In the genomic region with DNA sequence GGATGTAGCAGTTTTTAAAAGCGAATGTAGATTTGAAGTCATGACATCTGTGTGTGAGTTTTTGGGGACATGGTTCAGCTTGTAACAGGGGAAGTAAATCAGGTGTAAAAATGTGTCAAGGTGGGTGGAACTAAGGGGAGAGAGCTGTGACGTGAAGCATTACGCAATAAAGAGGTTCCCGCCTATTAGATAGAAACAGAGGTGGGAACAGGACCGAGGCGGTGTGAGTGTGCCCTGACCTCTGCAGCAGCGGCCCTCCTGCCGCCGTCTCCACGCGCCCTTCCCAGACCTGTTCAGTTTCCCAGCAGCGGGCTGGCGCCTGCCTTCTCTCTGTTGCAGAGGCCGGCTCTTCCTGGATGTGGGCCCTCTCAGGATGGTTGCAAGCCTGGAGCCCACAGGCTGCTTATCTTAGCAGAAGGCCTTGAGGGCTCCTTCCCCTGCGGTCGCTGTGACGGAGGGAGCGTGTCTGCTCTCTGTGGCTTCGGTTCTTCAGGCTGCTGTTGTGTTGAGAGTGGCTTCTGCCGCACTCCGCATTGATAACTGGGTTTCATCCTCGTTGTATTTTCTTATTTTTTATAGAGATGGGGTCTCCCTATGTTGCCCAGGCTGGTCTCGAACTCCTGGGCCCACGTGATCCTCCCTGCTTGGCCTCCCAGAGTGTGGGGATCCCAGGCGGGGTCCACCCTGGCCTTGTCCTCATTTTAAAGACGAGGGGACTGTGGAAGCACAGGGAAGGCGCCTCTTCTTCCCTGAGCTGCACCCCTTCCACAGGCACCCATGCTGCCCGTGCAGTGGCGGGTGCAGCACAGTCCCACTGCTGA, we compare ENCODE assay signal across 1 cellular context.
TF ChIP-seq lines count a peak whose summit lies in the region.

No MANE protein-coding gene starts in this region.

TF ChIP-seq in K562, 482 proteins besides CTCF, POLR2A, EP300 and RAD21 (continued from another document and continues in another):
- TF ChIP-seq, protein P1, sequence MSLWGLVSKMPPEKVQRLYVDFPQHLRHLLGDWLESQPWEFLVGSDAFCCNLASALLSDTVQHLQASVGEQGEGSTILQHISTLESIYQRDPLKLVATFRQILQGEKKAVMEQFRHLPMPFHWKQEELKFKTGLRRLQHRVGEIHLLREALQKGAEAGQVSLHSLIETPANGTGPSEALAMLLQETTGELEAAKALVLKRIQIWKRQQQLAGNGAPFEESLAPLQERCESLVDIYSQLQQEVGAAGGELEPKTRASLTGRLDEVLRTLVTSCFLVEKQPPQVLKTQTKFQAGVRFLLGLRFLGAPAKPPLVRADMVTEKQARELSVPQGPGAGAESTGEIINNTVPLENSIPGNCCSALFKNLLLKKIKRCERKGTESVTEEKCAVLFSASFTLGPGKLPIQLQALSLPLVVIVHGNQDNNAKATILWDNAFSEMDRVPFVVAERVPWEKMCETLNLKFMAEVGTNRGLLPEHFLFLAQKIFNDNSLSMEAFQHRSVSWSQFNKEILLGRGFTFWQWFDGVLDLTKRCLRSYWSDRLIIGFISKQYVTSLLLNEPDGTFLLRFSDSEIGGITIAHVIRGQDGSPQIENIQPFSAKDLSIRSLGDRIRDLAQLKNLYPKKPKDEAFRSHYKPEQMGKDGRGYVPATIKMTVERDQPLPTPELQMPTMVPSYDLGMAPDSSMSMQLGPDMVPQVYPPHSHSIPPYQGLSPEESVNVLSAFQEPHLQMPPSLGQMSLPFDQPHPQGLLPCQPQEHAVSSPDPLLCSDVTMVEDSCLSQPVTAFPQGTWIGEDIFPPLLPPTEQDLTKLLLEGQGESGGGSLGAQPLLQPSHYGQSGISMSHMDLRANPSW (CRISPR knock-in tag; IDR thresholded peaks at IDR 0.05): no peak
- TF ChIP-seq CEBPB (tag; IDR thresholded peaks at IDR 0.05): peak; percentile 100
- TF ChIP-seq ZNF511 (CRISPR knock-in tag; IDR thresholded peaks at IDR 0.05): no peak
- no peak for TF ChIP-seq STAT5B (CRISPR knock-in tag; IDR thresholded peaks at IDR 0.05)
- TF ChIP-seq, protein P2, sequence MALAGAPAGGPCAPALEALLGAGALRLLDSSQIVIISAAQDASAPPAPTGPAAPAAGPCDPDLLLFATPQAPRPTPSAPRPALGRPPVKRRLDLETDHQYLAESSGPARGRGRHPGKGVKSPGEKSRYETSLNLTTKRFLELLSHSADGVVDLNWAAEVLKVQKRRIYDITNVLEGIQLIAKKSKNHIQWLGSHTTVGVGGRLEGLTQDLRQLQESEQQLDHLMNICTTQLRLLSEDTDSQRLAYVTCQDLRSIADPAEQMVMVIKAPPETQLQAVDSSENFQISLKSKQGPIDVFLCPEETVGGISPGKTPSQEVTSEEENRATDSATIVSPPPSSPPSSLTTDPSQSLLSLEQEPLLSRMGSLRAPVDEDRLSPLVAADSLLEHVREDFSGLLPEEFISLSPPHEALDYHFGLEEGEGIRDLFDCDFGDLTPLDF (CRISPR knock-in tag; IDR thresholded peaks at IDR 0.05): 0 out of 2 replicates have a peak, but pooled peaks have one; percentile 26
- TF ChIP-seq ZBTB2 (IDR thresholded peaks at IDR 0.05): peak; percentile 58; the same call in 1 of the 2 replicates
- TF ChIP-seq, protein P3, sequence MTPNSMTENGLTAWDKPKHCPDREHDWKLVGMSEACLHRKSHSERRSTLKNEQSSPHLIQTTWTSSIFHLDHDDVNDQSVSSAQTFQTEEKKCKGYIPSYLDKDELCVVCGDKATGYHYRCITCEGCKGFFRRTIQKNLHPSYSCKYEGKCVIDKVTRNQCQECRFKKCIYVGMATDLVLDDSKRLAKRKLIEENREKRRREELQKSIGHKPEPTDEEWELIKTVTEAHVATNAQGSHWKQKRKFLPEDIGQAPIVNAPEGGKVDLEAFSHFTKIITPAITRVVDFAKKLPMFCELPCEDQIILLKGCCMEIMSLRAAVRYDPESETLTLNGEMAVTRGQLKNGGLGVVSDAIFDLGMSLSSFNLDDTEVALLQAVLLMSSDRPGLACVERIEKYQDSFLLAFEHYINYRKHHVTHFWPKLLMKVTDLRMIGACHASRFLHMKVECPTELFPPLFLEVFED (CRISPR knock-in tag; conservative IDR thresholded peaks at IDR 0.05): peak; percentile 49; the same call in 1 of the 2 replicates
- no peak for TF ChIP-seq SAP30 (IDR thresholded peaks at IDR 0.05; ENCODE audit: borderline replicate concordance, insufficient read depth, low read depth, low read length, poor library complexity, severe bottlenecking)
- TF ChIP-seq HLTF (IDR thresholded peaks at IDR 0.05): no peak
- TF ChIP-seq, protein P4, sequence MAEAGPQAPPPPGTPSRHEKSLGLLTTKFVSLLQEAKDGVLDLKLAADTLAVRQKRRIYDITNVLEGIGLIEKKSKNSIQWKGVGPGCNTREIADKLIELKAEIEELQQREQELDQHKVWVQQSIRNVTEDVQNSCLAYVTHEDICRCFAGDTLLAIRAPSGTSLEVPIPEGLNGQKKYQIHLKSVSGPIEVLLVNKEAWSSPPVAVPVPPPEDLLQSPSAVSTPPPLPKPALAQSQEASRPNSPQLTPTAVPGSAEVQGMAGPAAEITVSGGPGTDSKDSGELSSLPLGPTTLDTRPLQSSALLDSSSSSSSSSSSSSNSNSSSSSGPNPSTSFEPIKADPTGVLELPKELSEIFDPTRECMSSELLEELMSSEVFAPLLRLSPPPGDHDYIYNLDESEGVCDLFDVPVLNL (CRISPR knock-in tag; IDR thresholded peaks at IDR 0.05; ENCODE audit: low read depth): no peak
- no peak for TF ChIP-seq ZNF444 (CRISPR knock-in tag; IDR thresholded peaks at IDR 0.05)
- peak; percentile 35; the same call in 1 of the 2 replicates for TF ChIP-seq NR2C2 (CRISPR knock-in tag; IDR thresholded peaks at IDR 0.05)
- no peak for TF ChIP-seq NR2C2 (tag; IDR thresholded peaks at IDR 0.05)
- no peak for TF ChIP-seq CC2D1A (IDR thresholded peaks at IDR 0.05)
- TF ChIP-seq, protein P5, sequence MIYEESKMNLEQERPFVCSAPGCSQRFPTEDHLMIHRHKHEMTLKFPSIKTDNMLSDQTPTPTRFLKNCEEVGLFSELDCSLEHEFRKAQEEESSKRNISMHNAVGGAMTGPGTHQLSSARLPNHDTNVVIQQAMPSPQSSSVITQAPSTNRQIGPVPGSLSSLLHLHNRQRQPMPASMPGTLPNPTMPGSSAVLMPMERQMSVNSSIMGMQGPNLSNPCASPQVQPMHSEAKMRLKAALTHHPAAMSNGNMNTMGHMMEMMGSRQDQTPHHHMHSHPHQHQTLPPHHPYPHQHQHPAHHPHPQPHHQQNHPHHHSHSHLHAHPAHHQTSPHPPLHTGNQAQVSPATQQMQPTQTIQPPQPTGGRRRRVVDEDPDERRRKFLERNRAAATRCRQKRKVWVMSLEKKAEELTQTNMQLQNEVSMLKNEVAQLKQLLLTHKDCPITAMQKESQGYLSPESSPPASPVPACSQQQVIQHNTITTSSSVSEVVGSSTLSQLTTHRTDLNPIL (CRISPR knock-in tag; IDR thresholded peaks at IDR 0.05): no peak
- TF ChIP-seq HSF4 (CRISPR knock-in tag; IDR thresholded peaks at IDR 0.05; ENCODE audit: borderline replicate concordance): peak; percentile 66; the same call in 1 of the 2 replicates
- TF ChIP-seq NELFE (IDR thresholded peaks at IDR 0.05; ENCODE audit: insufficient read depth, insufficient read length): no peak
- no peak for TF ChIP-seq TCF15 (CRISPR knock-in tag; IDR thresholded peaks at IDR 0.05)
- TF ChIP-seq NONO (IDR thresholded peaks at IDR 0.05; ENCODE audit: low read depth in 2 of 2, low read length in 1 of 2): peak in 1 of 2 experiments; percentile 65; a peak in 1 of 4 replicates
- 0 out of 2 replicates have a peak, but pooled peaks have one; percentile 41 for TF ChIP-seq BACH1 (tag; IDR thresholded peaks at IDR 0.05)
- no peak for TF ChIP-seq ILF3 (IDR thresholded peaks at IDR 0.05; ENCODE audit: borderline replicate concordance)
- peak; percentile 33 for TF ChIP-seq CHD1 (IDR thresholded peaks at IDR 0.05; ENCODE audit: low read length)
- TF ChIP-seq ZNF79 (CRISPR knock-in tag; IDR thresholded peaks at IDR 0.05; ENCODE audit: low read depth): no peak
- no peak for TF ChIP-seq IRF2 (CRISPR knock-in tag; IDR thresholded peaks at IDR 0.05)
- no peak for TF ChIP-seq ZNF165 (CRISPR knock-in tag; IDR thresholded peaks at IDR 0.05; ENCODE audit: borderline replicate concordance)
- TF ChIP-seq TAF1 (IDR thresholded peaks at IDR 0.05; ENCODE audit: control insufficient read depth, extremely low read depth, insufficient read depth, low read length, severe bottlenecking): peak; percentile 38
- peak; percentile 6 for TF ChIP-seq POU5F1 (IDR thresholded peaks at IDR 0.05; ENCODE audit: borderline replicate concordance, low read depth, low read length, partially characterized antibody)
- TF ChIP-seq, protein P6, sequence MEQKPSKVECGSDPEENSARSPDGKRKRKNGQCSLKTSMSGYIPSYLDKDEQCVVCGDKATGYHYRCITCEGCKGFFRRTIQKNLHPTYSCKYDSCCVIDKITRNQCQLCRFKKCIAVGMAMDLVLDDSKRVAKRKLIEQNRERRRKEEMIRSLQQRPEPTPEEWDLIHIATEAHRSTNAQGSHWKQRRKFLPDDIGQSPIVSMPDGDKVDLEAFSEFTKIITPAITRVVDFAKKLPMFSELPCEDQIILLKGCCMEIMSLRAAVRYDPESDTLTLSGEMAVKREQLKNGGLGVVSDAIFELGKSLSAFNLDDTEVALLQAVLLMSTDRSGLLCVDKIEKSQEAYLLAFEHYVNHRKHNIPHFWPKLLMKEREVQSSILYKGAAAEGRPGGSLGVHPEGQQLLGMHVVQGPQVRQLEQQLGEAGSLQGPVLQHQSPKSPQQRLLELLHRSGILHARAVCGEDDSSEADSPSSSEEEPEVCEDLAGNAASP (IDR thresholded peaks at IDR 0.05): no peak
- TF ChIP-seq MCM2 (IDR thresholded peaks at IDR 0.05; ENCODE audit: low read depth): no peak
- TF ChIP-seq ZNF143 (CRISPR knock-in tag; IDR thresholded peaks at IDR 0.05): no peak
- TF ChIP-seq MNT (conservative IDR thresholded peaks at IDR 0.05): peak in 1 of 2 experiments; percentile 69; a peak in 2 of 4 replicates
- no peak for TF ChIP-seq TFAM (CRISPR knock-in tag; conservative IDR thresholded peaks at IDR 0.05)
- no peak for TF ChIP-seq XRCC4 (IDR thresholded peaks at IDR 0.05; ENCODE audit: extremely low read depth, insufficient read depth, insufficient read length)
- peak; percentile 44 for TF ChIP-seq E2F8 (IDR thresholded peaks at IDR 0.05; ENCODE audit: low read depth, partially characterized antibody)
- TF ChIP-seq ZNF57 (CRISPR knock-in tag; IDR thresholded peaks at IDR 0.05): no peak
- no peak for TF ChIP-seq ZNF695 (CRISPR knock-in tag; IDR thresholded peaks at IDR 0.05)
- TF ChIP-seq, protein P7, sequence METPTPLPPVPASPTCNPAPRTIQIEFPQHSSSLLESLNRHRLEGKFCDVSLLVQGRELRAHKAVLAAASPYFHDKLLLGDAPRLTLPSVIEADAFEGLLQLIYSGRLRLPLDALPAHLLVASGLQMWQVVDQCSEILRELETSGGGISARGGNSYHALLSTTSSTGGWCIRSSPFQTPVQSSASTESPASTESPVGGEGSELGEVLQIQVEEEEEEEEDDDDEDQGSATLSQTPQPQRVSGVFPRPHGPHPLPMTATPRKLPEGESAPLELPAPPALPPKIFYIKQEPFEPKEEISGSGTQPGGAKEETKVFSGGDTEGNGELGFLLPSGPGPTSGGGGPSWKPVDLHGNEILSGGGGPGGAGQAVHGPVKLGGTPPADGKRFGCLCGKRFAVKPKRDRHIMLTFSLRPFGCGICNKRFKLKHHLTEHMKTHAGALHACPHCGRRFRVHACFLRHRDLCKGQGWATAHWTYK (CRISPR knock-in tag; IDR thresholded peaks at IDR 0.05): peak; percentile 77
- TF ChIP-seq TCF7 (IDR thresholded peaks at IDR 0.05; ENCODE audit: borderline replicate concordance): no peak
- peak; percentile 30; the same call in 1 of the 2 replicates for TF ChIP-seq GABPA (tag; conservative IDR thresholded peaks at IDR 0.05; ENCODE audit: low read depth)
